In the genomic region with DNA sequence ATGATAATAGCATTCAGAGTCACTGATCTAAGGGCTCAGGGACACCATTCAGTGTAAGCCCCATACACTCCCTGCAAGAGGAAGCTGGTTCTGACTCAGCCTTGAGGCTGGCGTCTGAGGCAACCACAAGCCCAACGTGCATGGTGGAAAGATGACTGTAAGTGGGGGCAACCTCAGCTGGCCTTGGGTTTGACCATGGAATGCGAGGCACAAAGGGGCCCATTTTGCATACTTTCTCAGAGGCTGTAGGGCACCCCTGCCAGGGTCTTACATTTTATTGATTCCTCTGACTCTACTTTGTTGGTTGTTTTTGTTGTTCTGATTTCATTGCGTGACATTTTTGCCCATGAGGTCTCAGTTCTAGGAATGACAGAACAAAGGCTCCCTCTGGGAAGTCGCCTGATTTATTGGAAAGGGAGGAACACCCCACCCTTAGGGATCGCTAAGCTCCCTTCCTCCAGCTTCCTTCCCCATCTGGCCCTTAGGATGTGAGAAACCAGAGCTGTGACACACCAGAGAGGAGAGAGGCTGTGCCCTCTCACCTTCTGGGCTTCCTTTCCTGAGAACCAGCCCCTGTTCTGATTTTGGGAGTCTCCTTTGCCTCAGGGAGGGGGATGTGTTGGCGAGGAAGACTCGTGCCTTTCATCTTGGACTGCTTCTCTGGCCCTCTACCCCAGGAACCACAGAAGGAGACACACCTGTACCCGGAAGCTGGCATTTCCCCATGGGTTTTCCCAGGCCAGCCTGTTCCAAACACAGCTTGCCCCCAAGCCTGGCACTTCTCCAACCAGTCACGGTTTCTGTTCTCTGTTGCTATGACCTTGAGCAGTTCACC, we compare ENCODE assay signal across 1 cellular context.
TF ChIP-seq lines count a peak whose summit lies in the region.

No MANE protein-coding gene starts in this region.

TF ChIP-seq in GM12878, 131 proteins besides CTCF, POLR2A, EP300 and RAD21 (continued from another document):
- TF ChIP-seq MTA2 (IDR thresholded peaks at IDR 0.05; ENCODE audit: low read depth) (peak; percentile 87), YBX1 (IDR thresholded peaks at IDR 0.05) (no peak), CHD2 (IDR thresholded peaks at IDR 0.05; ENCODE audit: borderline replicate concordance, low read depth, low read length) (peak; percentile 70; the same call in 1 of the 2 replicates), NBN (IDR thresholded peaks at IDR 0.05) (peak; percentile 75; the same call in 1 of the 2 replicates), SMARCA5 (IDR thresholded peaks at IDR 0.05) (no peak; the same call in 1 of the 2 replicates), SREBF1 (IDR thresholded peaks at IDR 0.05; ENCODE audit: low read length) (no peak), PAX8 (IDR thresholded peaks at IDR 0.05) (no peak), MEF2B (IDR thresholded peaks at IDR 0.05; ENCODE audit: partially characterized antibody, poor library complexity, severe bottlenecking) (peak; percentile 38), BHLHE40 (IDR thresholded peaks at IDR 0.05; ENCODE audit: borderline replicate concordance in 1 of 2, low read depth in 2 of 2, low read length in 1 of 2) (peak; percentile 93), ESRRA (IDR thresholded peaks at IDR 0.05; ENCODE audit: low read length) (peak; percentile 50; the same call in 1 of the 2 replicates), DPF2 (IDR thresholded peaks at IDR 0.05) (peak; percentile 97), BMI1 (IDR thresholded peaks at IDR 0.05; ENCODE audit: borderline replicate concordance) (peak; percentile 45; the same call in 1 of the 2 replicates), BACH1 (IDR thresholded peaks at IDR 0.05; ENCODE audit: borderline replicate concordance) (peak; percentile 74; the same call in 1 of the 2 replicates), ZBED1 (IDR thresholded peaks at IDR 0.05; ENCODE audit: borderline replicate concordance) (peak; percentile 67; the same call in 1 of the 2 replicates), KDM1A (IDR thresholded peaks at IDR 0.05; ENCODE audit: borderline replicate concordance) (no peak), PAX5 (IDR thresholded peaks at IDR 0.05; ENCODE audit: borderline replicate concordance, low read depth, low read length) (peak; percentile 92), JUND (IDR thresholded peaks at IDR 0.05; ENCODE audit: low read depth, low read length) (peak; percentile 84), RCOR1 (conservative IDR thresholded peaks at IDR 0.05; ENCODE audit: low read depth, low read length) (0 out of 2 replicates have a peak, but pooled peaks have one; percentile 20), NR2F1 (conservative IDR thresholded peaks at IDR 0.05) (peak; percentile 82), YY1 (IDR thresholded peaks at IDR 0.05; ENCODE audit: low read depth, low read length) (peak; percentile 77), IKZF1 (conservative IDR thresholded peaks at IDR 0.05) (peak; percentile 95), MTA3 (IDR thresholded peaks at IDR 0.05; ENCODE audit: borderline replicate concordance, low read length) (no peak), JUNB (IDR thresholded peaks at IDR 0.05) (peak; percentile 96), HDAC2 (IDR thresholded peaks at IDR 0.05) (peak; percentile 52; the same call in 1 of the 2 replicates)
- TF ChIP-seq, protein P1, sequence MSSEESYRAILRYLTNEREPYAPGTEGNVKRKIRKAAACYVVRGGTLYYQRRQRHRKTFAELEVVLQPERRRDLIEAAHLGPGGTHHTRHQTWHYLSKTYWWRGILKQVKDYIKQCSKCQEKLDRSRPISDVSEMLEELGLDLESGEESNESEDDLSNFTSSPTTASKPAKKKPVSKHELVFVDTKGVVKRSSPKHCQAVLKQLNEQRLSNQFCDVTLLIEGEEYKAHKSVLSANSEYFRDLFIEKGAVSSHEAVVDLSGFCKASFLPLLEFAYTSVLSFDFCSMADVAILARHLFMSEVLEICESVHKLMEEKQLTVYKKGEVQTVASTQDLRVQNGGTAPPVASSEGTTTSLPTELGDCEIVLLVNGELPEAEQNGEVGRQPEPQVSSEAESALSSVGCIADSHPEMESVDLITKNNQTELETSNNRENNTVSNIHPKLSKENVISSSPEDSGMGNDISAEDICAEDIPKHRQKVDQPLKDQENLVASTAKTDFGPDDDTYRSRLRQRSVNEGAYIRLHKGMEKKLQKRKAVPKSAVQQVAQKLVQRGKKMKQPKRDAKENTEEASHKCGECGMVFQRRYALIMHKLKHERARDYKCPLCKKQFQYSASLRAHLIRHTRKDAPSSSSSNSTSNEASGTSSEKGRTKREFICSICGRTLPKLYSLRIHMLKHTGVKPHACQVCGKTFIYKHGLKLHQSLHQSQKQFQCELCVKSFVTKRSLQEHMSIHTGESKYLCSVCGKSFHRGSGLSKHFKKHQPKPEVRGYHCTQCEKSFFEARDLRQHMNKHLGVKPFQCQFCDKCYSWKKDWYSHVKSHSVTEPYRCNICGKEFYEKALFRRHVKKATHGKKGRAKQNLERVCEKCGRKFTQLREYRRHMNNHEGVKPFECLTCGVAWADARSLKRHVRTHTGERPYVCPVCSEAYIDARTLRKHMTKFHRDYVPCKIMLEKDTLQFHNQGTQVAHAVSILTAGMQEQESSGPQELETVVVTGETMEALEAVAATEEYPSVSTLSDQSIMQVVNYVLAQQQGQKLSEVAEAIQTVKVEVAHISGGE (CRISPR knock-in tag; IDR thresholded peaks at IDR 0.05) = no peak
- TF ChIP-seq, protein P2, sequence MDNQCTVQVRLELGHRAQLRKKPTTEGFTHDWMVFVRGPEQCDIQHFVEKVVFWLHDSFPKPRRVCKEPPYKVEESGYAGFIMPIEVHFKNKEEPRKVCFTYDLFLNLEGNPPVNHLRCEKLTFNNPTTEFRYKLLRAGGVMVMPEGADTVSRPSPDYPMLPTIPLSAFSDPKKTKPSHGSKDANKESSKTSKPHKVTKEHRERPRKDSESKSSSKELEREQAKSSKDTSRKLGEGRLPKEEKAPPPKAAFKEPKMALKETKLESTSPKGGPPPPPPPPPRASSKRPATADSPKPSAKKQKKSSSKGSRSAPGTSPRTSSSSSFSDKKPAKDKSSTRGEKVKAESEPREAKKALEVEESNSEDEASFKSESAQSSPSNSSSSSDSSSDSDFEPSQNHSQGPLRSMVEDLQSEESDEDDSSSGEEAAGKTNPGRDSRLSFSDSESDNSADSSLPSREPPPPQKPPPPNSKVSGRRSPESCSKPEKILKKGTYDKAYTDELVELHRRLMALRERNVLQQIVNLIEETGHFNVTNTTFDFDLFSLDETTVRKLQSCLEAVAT (IDR thresholded peaks at IDR 0.05) = peak; percentile 75; the same call in 1 of the 2 replicates
- TF ChIP-seq, protein P3, sequence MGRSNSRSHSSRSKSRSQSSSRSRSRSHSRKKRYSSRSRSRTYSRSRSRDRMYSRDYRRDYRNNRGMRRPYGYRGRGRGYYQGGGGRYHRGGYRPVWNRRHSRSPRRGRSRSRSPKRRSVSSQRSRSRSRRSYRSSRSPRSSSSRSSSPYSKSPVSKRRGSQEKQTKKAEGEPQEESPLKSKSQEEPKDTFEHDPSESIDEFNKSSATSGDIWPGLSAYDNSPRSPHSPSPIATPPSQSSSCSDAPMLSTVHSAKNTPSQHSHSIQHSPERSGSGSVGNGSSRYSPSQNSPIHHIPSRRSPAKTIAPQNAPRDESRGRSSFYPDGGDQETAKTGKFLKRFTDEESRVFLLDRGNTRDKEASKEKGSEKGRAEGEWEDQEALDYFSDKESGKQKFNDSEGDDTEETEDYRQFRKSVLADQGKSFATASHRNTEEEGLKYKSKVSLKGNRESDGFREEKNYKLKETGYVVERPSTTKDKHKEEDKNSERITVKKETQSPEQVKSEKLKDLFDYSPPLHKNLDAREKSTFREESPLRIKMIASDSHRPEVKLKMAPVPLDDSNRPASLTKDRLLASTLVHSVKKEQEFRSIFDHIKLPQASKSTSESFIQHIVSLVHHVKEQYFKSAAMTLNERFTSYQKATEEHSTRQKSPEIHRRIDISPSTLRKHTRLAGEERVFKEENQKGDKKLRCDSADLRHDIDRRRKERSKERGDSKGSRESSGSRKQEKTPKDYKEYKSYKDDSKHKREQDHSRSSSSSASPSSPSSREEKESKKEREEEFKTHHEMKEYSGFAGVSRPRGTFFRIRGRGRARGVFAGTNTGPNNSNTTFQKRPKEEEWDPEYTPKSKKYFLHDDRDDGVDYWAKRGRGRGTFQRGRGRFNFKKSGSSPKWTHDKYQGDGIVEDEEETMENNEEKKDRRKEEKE (IDR thresholded peaks at IDR 0.05) = no peak
- TF ChIP-seq, protein P4, sequence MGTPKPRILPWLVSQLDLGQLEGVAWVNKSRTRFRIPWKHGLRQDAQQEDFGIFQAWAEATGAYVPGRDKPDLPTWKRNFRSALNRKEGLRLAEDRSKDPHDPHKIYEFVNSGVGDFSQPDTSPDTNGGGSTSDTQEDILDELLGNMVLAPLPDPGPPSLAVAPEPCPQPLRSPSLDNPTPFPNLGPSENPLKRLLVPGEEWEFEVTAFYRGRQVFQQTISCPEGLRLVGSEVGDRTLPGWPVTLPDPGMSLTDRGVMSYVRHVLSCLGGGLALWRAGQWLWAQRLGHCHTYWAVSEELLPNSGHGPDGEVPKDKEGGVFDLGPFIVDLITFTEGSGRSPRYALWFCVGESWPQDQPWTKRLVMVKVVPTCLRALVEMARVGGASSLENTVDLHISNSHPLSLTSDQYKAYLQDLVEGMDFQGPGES (IDR thresholded peaks at IDR 0.05) = no peak
- TF ChIP-seq, protein P5, sequence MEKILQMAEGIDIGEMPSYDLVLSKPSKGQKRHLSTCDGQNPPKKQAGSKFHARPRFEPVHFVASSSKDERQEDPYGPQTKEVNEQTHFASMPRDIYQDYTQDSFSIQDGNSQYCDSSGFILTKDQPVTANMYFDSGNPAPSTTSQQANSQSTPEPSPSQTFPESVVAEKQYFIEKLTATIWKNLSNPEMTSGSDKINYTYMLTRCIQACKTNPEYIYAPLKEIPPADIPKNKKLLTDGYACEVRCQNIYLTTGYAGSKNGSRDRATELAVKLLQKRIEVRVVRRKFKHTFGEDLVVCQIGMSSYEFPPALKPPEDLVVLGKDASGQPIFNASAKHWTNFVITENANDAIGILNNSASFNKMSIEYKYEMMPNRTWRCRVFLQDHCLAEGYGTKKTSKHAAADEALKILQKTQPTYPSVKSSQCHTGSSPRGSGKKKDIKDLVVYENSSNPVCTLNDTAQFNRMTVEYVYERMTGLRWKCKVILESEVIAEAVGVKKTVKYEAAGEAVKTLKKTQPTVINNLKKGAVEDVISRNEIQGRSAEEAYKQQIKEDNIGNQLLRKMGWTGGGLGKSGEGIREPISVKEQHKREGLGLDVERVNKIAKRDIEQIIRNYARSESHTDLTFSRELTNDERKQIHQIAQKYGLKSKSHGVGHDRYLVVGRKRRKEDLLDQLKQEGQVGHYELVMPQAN (conservative IDR thresholded peaks at IDR 0.05) = peak; percentile 31; the same call in 1 of the 2 replicates
- TF ChIP-seq, protein P6, sequence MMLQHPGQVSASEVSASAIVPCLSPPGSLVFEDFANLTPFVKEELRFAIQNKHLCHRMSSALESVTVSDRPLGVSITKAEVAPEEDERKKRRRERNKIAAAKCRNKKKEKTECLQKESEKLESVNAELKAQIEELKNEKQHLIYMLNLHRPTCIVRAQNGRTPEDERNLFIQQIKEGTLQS (IDR thresholded peaks at IDR 0.05; ENCODE audit: borderline replicate concordance, extremely low read depth, low read depth, low read length) = no peak
- TF ChIP-seq, protein P7, sequence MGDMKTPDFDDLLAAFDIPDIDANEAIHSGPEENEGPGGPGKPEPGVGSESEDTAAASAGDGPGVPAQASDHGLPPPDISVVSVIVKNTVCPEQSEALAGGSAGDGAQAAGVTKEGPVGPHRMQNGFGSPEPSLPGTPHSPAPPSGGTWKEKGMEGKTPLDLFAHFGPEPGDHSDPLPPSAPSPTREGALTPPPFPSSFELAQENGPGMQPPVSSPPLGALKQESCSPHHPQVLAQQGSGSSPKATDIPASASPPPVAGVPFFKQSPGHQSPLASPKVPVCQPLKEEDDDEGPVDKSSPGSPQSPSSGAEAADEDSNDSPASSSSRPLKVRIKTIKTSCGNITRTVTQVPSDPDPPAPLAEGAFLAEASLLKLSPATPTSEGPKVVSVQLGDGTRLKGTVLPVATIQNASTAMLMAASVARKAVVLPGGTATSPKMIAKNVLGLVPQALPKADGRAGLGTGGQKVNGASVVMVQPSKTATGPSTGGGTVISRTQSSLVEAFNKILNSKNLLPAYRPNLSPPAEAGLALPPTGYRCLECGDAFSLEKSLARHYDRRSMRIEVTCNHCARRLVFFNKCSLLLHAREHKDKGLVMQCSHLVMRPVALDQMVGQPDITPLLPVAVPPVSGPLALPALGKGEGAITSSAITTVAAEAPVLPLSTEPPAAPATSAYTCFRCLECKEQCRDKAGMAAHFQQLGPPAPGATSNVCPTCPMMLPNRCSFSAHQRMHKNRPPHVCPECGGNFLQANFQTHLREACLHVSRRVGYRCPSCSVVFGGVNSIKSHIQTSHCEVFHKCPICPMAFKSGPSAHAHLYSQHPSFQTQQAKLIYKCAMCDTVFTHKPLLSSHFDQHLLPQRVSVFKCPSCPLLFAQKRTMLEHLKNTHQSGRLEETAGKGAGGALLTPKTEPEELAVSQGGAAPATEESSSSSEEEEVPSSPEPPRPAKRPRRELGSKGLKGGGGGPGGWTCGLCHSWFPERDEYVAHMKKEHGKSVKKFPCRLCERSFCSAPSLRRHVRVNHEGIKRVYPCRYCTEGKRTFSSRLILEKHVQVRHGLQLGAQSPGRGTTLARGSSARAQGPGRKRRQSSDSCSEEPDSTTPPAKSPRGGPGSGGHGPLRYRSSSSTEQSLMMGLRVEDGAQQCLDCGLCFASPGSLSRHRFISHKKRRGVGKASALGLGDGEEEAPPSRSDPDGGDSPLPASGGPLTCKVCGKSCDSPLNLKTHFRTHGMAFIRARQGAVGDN (IDR thresholded peaks at IDR 0.05) = peak; percentile 78; the same call in 1 of the 2 replicates
